19 cellular contexts compared by ENCODE assay signal in the genomic region with DNA sequence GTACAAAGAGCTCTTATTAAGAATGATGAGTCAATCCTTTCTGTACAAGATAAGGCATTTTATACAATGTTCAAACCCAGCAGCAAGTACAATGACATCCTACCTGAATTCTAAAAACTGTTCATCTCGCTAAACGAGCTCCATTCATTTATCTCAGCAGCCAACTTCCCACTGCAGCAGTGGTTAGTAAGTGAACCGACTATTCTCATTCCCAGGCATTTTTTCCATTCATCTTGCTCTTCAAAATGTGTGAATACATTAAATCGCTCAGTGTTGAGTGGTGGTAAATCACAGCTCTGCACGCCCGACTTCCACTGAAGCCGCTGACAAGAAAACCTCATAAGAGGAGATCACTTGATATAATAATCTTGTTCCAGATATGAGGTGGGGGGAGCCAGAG.
"Had no signal": no experiment of that assay in that cellular context is flagged by ENCODE, and none has a peak within 500 bp of the region (broad histone marks: within the 10 kb centered on the region; RNA-seq: fewer than 3 reads in every experiment).

No MANE protein-coding gene starts in this region.

- DNase-seq: activated CD4-positive, alpha-beta T cell treated with anti-CD3 and anti-CD28 coated beads for 4 hours; activated CD4-positive, alpha-beta T cell treated with anti-CD3 and anti-CD28 coated beads, Interleukin-2, amount 50 U/mL, for 4 hours; activated gamma-delta T cell treated with Interleukin-2 at 50 U/mL for 16 hours; activated naive CD4-positive, alpha-beta T cell treated with anti-CD3 and anti-CD28 coated beads, Interleukin-2, amount 50 U/mL, for 16 hours; amniotic stem cell; central memory CD4-positive, alpha-beta T cell; islet precursor cell; left ventricle myocardium inferior; occipital lobe; right cardiac atrium; stimulated activated CD4-positive, alpha-beta T cell treated with anti-CD3 and anti-CD28 coated beads, Interleukin-15, amount 100 ng/mL, for 24 hours; stimulated activated CD4-positive, alpha-beta T cell treated with anti-CD3 and anti-CD28 coated beads, Interleukin-2, amount 100 ng/mL, for 24 hours; stimulated activated naive B cell treated with anti-CD40 and anti-IgM and Interleukin-4, amounts not matched to agents 10 μg/mL and 1 μg/mL and 100 μg/mL, for 72 hours; stomach; tibial artery; upper lobe of right lung had no signal

- H3K36me3 Mint-ChIP-seq: stimulated activated naive B cell treated with anti-CD40 and anti-IgM and Interleukin-4, amounts not matched to agents 10 μg/mL and 1 μg/mL and 100 μg/mL, for 72 hours had no signal

- H3K27ac Mint-ChIP-seq: activated T-helper 1 cell treated with anti-CD3 and anti-CD28 coated beads, Interleukin-12 subunit alpha, Interleukin-12 subunit beta, Interleukin-2, Interleukin-4 antibody, amounts not matched to agents 30 ng/mL and 10 ng/mL and 1 ng/mL, durations not matched to agents 14 hours and 24 hours and 36 hours; nephron; stimulated activated naive B cell treated with anti-CD40 and anti-IgM and Interleukin-4, amounts not matched to agents 10 μg/mL and 1 μg/mL and 100 μg/mL, for 72 hours had no signal

- H3K9me3 Mint-ChIP-seq: activated T-helper 1 cell treated with anti-CD3 and anti-CD28 coated beads, Interleukin-12 subunit alpha, Interleukin-12 subunit beta, Interleukin-2, Interleukin-4 antibody, amounts not matched to agents 30 ng/mL and 10 ng/mL and 1 ng/mL, durations not matched to agents 14 hours and 24 hours and 36 hours; nephron had no signal

- ATAC-seq: gastroesophageal sphincter; right cardiac atrium; stimulated activated naive B cell treated with anti-CD40 and anti-IgM and Interleukin-4, amounts not matched to agents 10 μg/mL and 1 μg/mL and 100 μg/mL, for 72 hours; upper lobe of right lung had no signal

- H3K27me3 Mint-ChIP-seq: stimulated activated naive B cell treated with anti-CD40 and anti-IgM and Interleukin-4, amounts not matched to agents 10 μg/mL and 1 μg/mL and 100 μg/mL, for 72 hours had no signal

- H3K4me3 Mint-ChIP-seq: activated T-helper 1 cell treated with anti-CD3 and anti-CD28 coated beads, Interleukin-12 subunit alpha, Interleukin-12 subunit beta, Interleukin-2, Interleukin-4 antibody, amounts not matched to agents 30 ng/mL and 10 ng/mL and 1 ng/mL, durations not matched to agents 14 hours and 24 hours and 36 hours; nephron; stimulated activated naive B cell treated with anti-CD40 and anti-IgM and Interleukin-4, amounts not matched to agents 10 μg/mL and 1 μg/mL and 100 μg/mL, for 72 hours had no signal

- H3K4me1 Mint-ChIP-seq: nephron; stimulated activated naive B cell treated with anti-CD40 and anti-IgM and Interleukin-4, amounts not matched to agents 10 μg/mL and 1 μg/mL and 100 μg/mL, for 72 hours had no signal
